In genomic region chr17:65559802-65560627, GRCh38 we compare ENCODE assay signal across 1 cellular context.
TF ChIP-seq lines count a peak whose summit lies in the region.

No MANE protein-coding gene starts in this region.

TF ChIP-seq in WTC11, 78 proteins besides CTCF, POLR2A, EP300 and RAD21 (continued from another document):
- TF ChIP-seq ATF2 (CRISPR knock-in tag; IDR thresholded peaks at IDR 0.05; ENCODE audit: borderline replicate concordance, low read depth) = no peak
- peak; percentile 4; the same call in 1 of the 2 replicates for TF ChIP-seq FOXP1 (CRISPR knock-in tag; IDR thresholded peaks at IDR 0.05; ENCODE audit: borderline replicate concordance)
- TF ChIP-seq E2F1 (CRISPR knock-in tag; IDR thresholded peaks at IDR 0.05) = no peak
